Comparison of ENCODE assay signal across 24 cellular contexts in the genomic region with DNA sequence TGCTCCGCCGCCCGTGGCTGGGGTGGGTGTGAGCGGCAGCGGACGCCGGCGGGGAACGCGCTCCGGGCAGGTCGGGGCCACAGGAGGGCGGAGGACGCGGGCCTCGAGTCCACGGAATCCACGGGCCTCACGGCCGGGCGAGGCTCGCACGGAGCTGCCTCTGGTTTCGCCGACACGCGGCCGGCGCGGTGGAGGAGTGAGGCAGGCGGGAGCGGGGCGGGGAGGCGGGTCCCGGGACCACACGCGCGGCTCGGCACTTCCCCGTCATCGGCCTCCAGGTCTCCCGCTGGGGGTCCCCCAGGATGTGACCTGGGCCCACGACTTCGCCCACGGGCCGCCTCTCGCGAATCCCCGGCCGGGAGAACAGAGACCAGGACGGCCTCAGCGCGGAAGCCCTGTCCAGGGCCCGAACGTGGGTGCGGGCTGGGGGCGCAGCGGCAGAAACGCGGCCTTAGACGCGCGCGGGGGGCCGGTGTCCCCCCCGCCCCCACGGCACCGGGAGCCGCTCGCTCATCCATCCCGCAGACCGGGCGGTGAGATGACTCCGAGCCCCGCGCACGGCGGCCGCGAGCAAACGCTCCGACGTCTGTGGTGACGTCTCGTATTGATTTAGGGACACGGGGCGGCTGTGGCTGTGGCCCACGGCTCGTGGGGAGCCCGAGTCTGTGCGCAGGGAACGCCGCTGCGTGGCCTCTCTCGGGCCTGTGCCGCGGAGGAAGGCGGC. TPM values are rescaled to one million over a fixed set of nuclear protein-coding genes. Genes with fewer than 3 reads are reported as not detected.
A peak's percentile ranks its signal among the peaks of the same experiment; 100 is the strongest.
DNase-seq lines count a peak whose midpoint lies in the region; ATAC-seq, FAIRE-seq and TF ChIP-seq lines count a peak whose summit lies in the region.
"Had no signal": no experiment of that assay in that cellular context is flagged by ENCODE, and none has a peak within 500 bp of the region (broad histone marks: within the 10 kb centered on the region; RNA-seq: fewer than 3 reads in every experiment).

No MANE protein-coding gene starts in this region.

- no peak for ATAC-seq in HG02759 (IDR thresholded peaks at IDR 0.05; ENCODE audit: unreplicated experiment)
- no peak for ATAC-seq in gastrocnemius medialis
- ATAC-seq: activated CD8-positive, alpha-beta T cell treated with anti-CD3 and anti-CD28 coated beads, Interleukin-2, amount 10 ng/mL, durations not matched to agents 7 days and 5 days; activated T-cell treated with anti-CD3 and anti-CD28 coated beads, Interleukin-2, amount 50 U/mL, for 4 hours; foreskin keratinocyte had no signal

- no peaks in the 10 kb centered on the region for H3K4me1 Mint-ChIP-seq in astrocyte (ENCODE audit: low read depth, unreplicated experiment)
- H3K4me1 Mint-ChIP-seq: activated naive CD4-positive, alpha-beta T cell treated with anti-CD3 and anti-CD28 coated beads, Interleukin-2, amount 10 ng/mL, durations not matched to agents 7 days and 5 days had no signal

- peak overlapping the region; percentile 30 for H3K4me2 ChIP-seq in astrocyte (ENCODE audit: low read length)
- H3K4me2 ChIP-seq: PC-9 had no signal

- H4K20me1 ChIP-seq in astrocyte (ENCODE audit: insufficient read depth, low read length) = peaks cover 16% of the 10 kb centered on the region

- peaks cover 3% of the 10 kb centered on the region for H3K4me1 ChIP-seq in HEK293 (ENCODE audit: control insufficient read depth, insufficient read depth, low read length)
- H3K4me1 ChIP-seq in astrocyte (ENCODE audit: insufficient read depth, low read length) = peaks cover 5% of the 10 kb centered on the region
- H3K4me1 ChIP-seq in stomach = peaks cover 27 to 48% (median 39%) of the 10 kb centered on the region in 4 donors
- H3K4me1 ChIP-seq in gastrocnemius medialis = peaks cover 0 to 5% of the 10 kb centered on the region in 2 donors
- H3K4me1 ChIP-seq: foreskin keratinocyte had no signal

- in situ Hi-C loops in gastrocnemius medialis (cut with MboI; ENCODE audit: low sequenced_read_pairs in 4 of 4) = no loop called here

- POLR2A ChIA-PET in HEK293 (lab: Yijun Ruan, JAX) = no interaction called here

- H3K27ac ChIP-seq in HEK293 (ENCODE audit: extremely low read depth, low read depth, low read length) (no peak overlapping the region; the same call in 1 of the 2 replicates), astrocyte (ENCODE audit: low read depth, low read length) (no peak overlapping the region), layer of hippocampus (ENCODE audit: low read depth, low read length) (peak overlapping the region; percentile 78), stomach (peak overlapping the region in 2 of 5 donors; percentile 24 to 28), gastrocnemius medialis (no peak overlapping the region)
- H3K27ac ChIP-seq: foreskin keratinocyte, neutrophil, PC-9, right atrium auricular region, SJSA1 had no signal

- no peaks in the 10 kb centered on the region for H3K9me3 ChIP-seq in HEK293 (ENCODE audit: control insufficient read depth, insufficient read depth, low read depth, low read length)
- H3K9me3 ChIP-seq in astrocyte (ENCODE audit: insufficient read depth, low read depth, low read length) = no peaks in the 10 kb centered on the region
- peaks cover 0 to 17% (median 8%) of the 10 kb centered on the region in 4 donors for H3K9me3 ChIP-seq in stomach
- no peaks in the 10 kb centered on the region for H3K9me3 ChIP-seq in gastrocnemius medialis
- H3K9me3 ChIP-seq: neutrophil, right atrium auricular region had no signal

- WGBS in stomach, 5 donors = 2 to 7% (median 3%) methylated on average over 16 to 98 of the region's 98 CpGs

- DNase-seq in astrocyte (ENCODE audit: low read depth) (no peak), stomach (no peak), occipital lobe (lab: John Stamatoyannopoulos, UW) (no peak), gastrocnemius medialis (no peak)
- DNase-seq: activated B cell treated with CpG ODN at 0.5 μM for 24 hours; activated CD8-positive, alpha-beta T cell treated with anti-CD3 and anti-CD28 coated beads, Interleukin-2, amount 10 ng/mL, durations not matched to agents 7 days and 5 days; activated naive CD4-positive, alpha-beta T cell treated with anti-CD3 and anti-CD28 coated beads, Interleukin-2, amount 10 ng/mL, durations not matched to agents 7 days and 5 days; activated T-cell treated with anti-CD3 and anti-CD28 coated beads, Interleukin-2, amount 50 U/mL, for 4 hours; foreskin keratinocyte; MM.1S; NCI-H146; NCI-H82; PC-9; stimulated activated naive CD4-positive, alpha-beta T cell had no signal

- no peak overlapping the region for H3K4me3 Mint-ChIP-seq in astrocyte (ENCODE audit: unreplicated experiment)
- H3K4me3 Mint-ChIP-seq: activated B cell treated with CpG ODN at 0.5 μM for 24 hours; activated CD8-positive, alpha-beta T cell treated with anti-CD3 and anti-CD28 coated beads, Interleukin-2, amount 10 ng/mL, durations not matched to agents 7 days and 5 days; activated naive CD4-positive, alpha-beta T cell treated with anti-CD3 and anti-CD28 coated beads, Interleukin-2, amount 10 ng/mL, durations not matched to agents 7 days and 5 days; activated T-cell treated with anti-CD3 and anti-CD28 coated beads, Interleukin-2, amount 50 U/mL, for 4 hours had no signal

- no peak for FAIRE-seq in astrocyte (lab: Jason Lieb, UNC)
- FAIRE-seq: endometrium had no signal

- no peak for TF ChIP-seq EP300 in stomach (IDR thresholded peaks at IDR 0.05)

- no peak overlapping the region for H2AFZ ChIP-seq in astrocyte (ENCODE audit: low read depth, low read length)
- H2AFZ ChIP-seq: PC-9 had no signal

- peaks cover 10% of the 10 kb centered on the region for H3K9me3 Mint-ChIP-seq in astrocyte (ENCODE audit: unreplicated experiment)
- H3K9me3 Mint-ChIP-seq: activated B cell treated with CpG ODN at 0.5 μM for 24 hours; activated naive CD4-positive, alpha-beta T cell treated with anti-CD3 and anti-CD28 coated beads, Interleukin-2, amount 10 ng/mL, durations not matched to agents 7 days and 5 days; activated T-cell treated with anti-CD3 and anti-CD28 coated beads, Interleukin-2, amount 50 U/mL, for 4 hours; type B pancreatic cell had no signal

- H3K27ac Mint-ChIP-seq in astrocyte (ENCODE audit: unreplicated experiment) = no peak overlapping the region
- H3K27ac Mint-ChIP-seq: activated B cell treated with CpG ODN at 0.5 μM for 24 hours; activated CD8-positive, alpha-beta T cell treated with anti-CD3 and anti-CD28 coated beads, Interleukin-2, amount 10 ng/mL, durations not matched to agents 7 days and 5 days; activated naive CD4-positive, alpha-beta T cell treated with anti-CD3 and anti-CD28 coated beads, Interleukin-2, amount 10 ng/mL, durations not matched to agents 7 days and 5 days; type B pancreatic cell had no signal

- H3K36me3 ChIP-seq in HEK293 (ENCODE audit: control insufficient read depth in 2 of 2, insufficient read depth in 1 of 2, low read length in 2 of 2) (no peaks in the 10 kb centered on the region), astrocyte (ENCODE audit: insufficient read depth, low read length) (peaks cover 2% of the 10 kb centered on the region), stomach (peaks cover 4 to 23% (median 21%) of the 10 kb centered on the region in 4 donors), gastrocnemius medialis (peaks cover 0 to 7% of the 10 kb centered on the region in 2 donors)

- TF ChIP-seq CTCF in HEK293 (tag by site-specific recombination; IDR thresholded peaks at IDR 0.05) = no peak
- TF ChIP-seq CTCF in astrocyte (IDR thresholded peaks at IDR 0.05; ENCODE audit: insufficient read depth, low read depth, low read length) = no peak
- no peak for TF ChIP-seq CTCF in stomach (IDR thresholded peaks at IDR 0.05)
- no peak for TF ChIP-seq CTCF in gastrocnemius medialis (IDR thresholded peaks at IDR 0.05 in 4 of 5, conservative IDR thresholded peaks at IDR 0.05 in 1 of 5)

- H3K36me3 Mint-ChIP-seq in astrocyte (ENCODE audit: low read depth, unreplicated experiment) = peaks cover 13% of the 10 kb centered on the region

- intact Hi-C loops in stomach (cut with DNase I; ENCODE audit: low total_unique reads) = loop anchor here (10.0 kb wide), 1 partner anchor 132 kb away; no protein-coding TSS in a partner anchor
- intact Hi-C loops in gastrocnemius medialis (cut with DNase I; ENCODE audit: low total_unique reads) = loop anchor here (5.0 kb wide), 1 partner anchor 134 kb away; no protein-coding TSS in a partner anchor

- CTCF ChIA-PET in HEK293 (lab: Yijun Ruan, JAX) = no interaction called here

- H3K9ac ChIP-seq in astrocyte (ENCODE audit: low read length) = no peak overlapping the region

- no peak for TF ChIP-seq POLR2A in stomach (IDR thresholded peaks at IDR 0.05)
- no peak for TF ChIP-seq POLR2A in gastrocnemius medialis (IDR thresholded peaks at IDR 0.05)

- H3K27me3 Mint-ChIP-seq in astrocyte (ENCODE audit: low read depth, unreplicated experiment) = peaks cover 33% of the 10 kb centered on the region

- H3K27me3 ChIP-seq in astrocyte (ENCODE audit: insufficient read depth, low read length) (peaks cover 40% of the 10 kb centered on the region), layer of hippocampus (ENCODE audit: control insufficient read depth, insufficient read depth, low read length) (peaks cover 12% of the 10 kb centered on the region), stomach (peaks cover 51 to 87% (median 61%) of the 10 kb centered on the region in 3 donors), gastrocnemius medialis (peaks cover 39 to 73% (median 51%) of the 10 kb centered on the region in 3 donors)

- no peaks in the 10 kb centered on the region for H3K79me2 ChIP-seq in astrocyte (ENCODE audit: insufficient read depth, low read length)

- no peak overlapping the region for H3K4me3 ChIP-seq in HEK293 (ENCODE audit: low read depth, low read length)
- no peak overlapping the region for H3K4me3 ChIP-seq in astrocyte (ENCODE audit: insufficient read depth, low read depth, low read length)
- H3K4me3 ChIP-seq in stomach = peak overlapping the region; percentile 24 to 48 (median 29)
- H3K4me3 ChIP-seq in gastrocnemius medialis = peak overlapping the region in 1 of 4 donors; percentile 6
- H3K4me3 ChIP-seq: PC-9, SJSA1 had no signal

TF ChIP-seq in HEK293, 187 proteins besides CTCF, POLR2A, EP300 and RAD21 (continues in another document):
- TF ChIP-seq ZBTB20 (tag by site-specific recombination; IDR thresholded peaks at IDR 0.05) = peak; percentile 27; the same call in 1 of the 2 replicates
- no peak for TF ChIP-seq ZNF548 (tag by site-specific recombination; IDR thresholded peaks at IDR 0.05)
- peak; percentile 97 for TF ChIP-seq ZFHX2 (tag by site-specific recombination; conservative IDR thresholded peaks at IDR 0.05)
- 0 out of 2 replicates have a peak, but pooled peaks have one; percentile 13 for TF ChIP-seq ZBTB48 (tag by site-specific recombination; IDR thresholded peaks at IDR 0.05)

RNA-seq across cellular contexts. Expression of a gene that starts 0.7 kb away (rescaled TPM):
- total RNA-seq in astrocyte (not detected in 2 replicates), stomach (10 to 100 TPM in 2 of 5 donors, 1 to 10 TPM in 1, not detected in 2; 9.0 to 75.8 (median 11.1) TPM), occipital lobe (not detected), gastrocnemius medialis (under 1 TPM in 1 of 4 donors, not detected in 3; 0.09 TPM)
- polyA plus RNA-seq in stomach = 10 to 100 TPM in 1 of 3 donors, 1 to 10 TPM in 1, under 1 TPM in 1; 0.65 to 29.0 (median 1.3) TPM
- total RNA-seq: activated B cell treated with CpG ODN at 0.5 μM for 24 hours; activated CD8-positive, alpha-beta T cell treated with anti-CD3 and anti-CD28 coated beads, Interleukin-2, amount 10 ng/mL, durations not matched to agents 7 days and 5 days; activated T-cell treated with anti-CD3 and anti-CD28 coated beads, Interleukin-2, amount 50 U/mL, for 4 hours; foreskin keratinocyte; H4; PC-9; right atrium auricular region; SJSA1; T-helper 2 cell treated with Interferon-gamma antibody and Interleukin-4, amounts not matched to agents 100 ng/mL and 5 ng/mL, for 36 hours had no signal
- polyA plus RNA-seq: foreskin keratinocyte had no signal

Comparison
In these comparisons a context has a peak if more than half of its experiments do, and no peak if none do; other contexts are left out.
1. H3K4me3 ChIP-seq: peak in stomach (4 of 4); none in HEK293 (single experiment) and astrocyte (single experiment).